13 cellular contexts compared by ENCODE assay signal in genomic region chr12:11702959-11703358, GRCh38. TPM values are rescaled to one million over a fixed set of nuclear protein-coding genes. Genes with fewer than 3 reads are reported as not detected.
DNase-seq lines count a peak whose midpoint lies in the region; ATAC-seq and TF ChIP-seq lines count a peak whose summit lies in the region.
"Had no signal": no experiment of that assay in that cellular context is flagged by ENCODE, and none has a peak within 500 bp of the region (broad histone marks: within the 10 kb centered on the region; RNA-seq: fewer than 3 reads in every experiment).

No MANE protein-coding gene starts in this region.

- no peaks in the 10 kb centered on the region for H3K36me3 ChIP-seq in ascending aorta
- no peaks in the 10 kb centered on the region for H3K36me3 ChIP-seq in right atrium auricular region

- H3K4me3 ChIP-seq in ascending aorta (no peak overlapping the region), right atrium auricular region (no peak overlapping the region)

- no peaks in the 10 kb centered on the region for H3K9me3 ChIP-seq in ascending aorta
- no peaks in the 10 kb centered on the region for H3K9me3 ChIP-seq in right atrium auricular region

- peak; percentile 42 for DNase-seq in GM10266 (ENCODE audit: extremely low spot score)
- DNase-seq in ascending aorta (ENCODE audit: low spot score in 2 of 2), result no peak
- no peak for DNase-seq in NCI-H524 (lab: John Stamatoyannopoulos, UW)
- no peak for DNase-seq in Right ventricle myocardium inferior (ENCODE audit: missing footprints)
- no peak for DNase-seq in right atrium auricular region (ENCODE audit: low spot score)
- DNase-seq: activated gamma-delta T cell, erythroblast, GF-D8, hypothalamus had no signal

- H3K4me1 ChIP-seq in ascending aorta (peaks cover 8 to 53% of the 10 kb centered on the region in 2 donors), right atrium auricular region (peaks cover 0 to 32% of the 10 kb centered on the region in 2 donors)

- H3K27ac ChIP-seq in ascending aorta, result peak overlapping the region; percentile 68 to 78
- H3K27ac ChIP-seq in right atrium auricular region, result no peak overlapping the region
- H3K27ac ChIP-seq: C4-2B, parathyroid adenoma had no signal

- intact Hi-C loops in ascending aorta (cut with DNase I), result no loop called here
- intact Hi-C loops in Right ventricle myocardium inferior (cut with DNase I), result no loop called here

- peak; percentile 71 for ATAC-seq in GM19043 (IDR thresholded peaks at IDR 0.05; ENCODE audit: low read depth, unreplicated experiment)
- peak; percentile 59 for ATAC-seq in HG03097 (IDR thresholded peaks at IDR 0.05; ENCODE audit: low FRiP score, unreplicated experiment)
- ATAC-seq in Right ventricle myocardium inferior, result no peak

- TF ChIP-seq CTCF in GM10266 (IDR thresholded peaks at IDR 0.05; ENCODE audit: control insufficient read depth, insufficient read depth, low read depth, missing control alignments) (peak; percentile 0), ascending aorta (IDR thresholded peaks at IDR 0.05) (no peak), right atrium auricular region (IDR thresholded peaks at IDR 0.05) (no peak)

- H3K27me3 ChIP-seq in ascending aorta (no peaks in the 10 kb centered on the region), right atrium auricular region (no peaks in the 10 kb centered on the region)

RNA-seq across cellular contexts. Expression of gene ETV6, which starts 53.5 kb away (rescaled TPM):
- 21.6 TPM for total RNA-seq in ascending aorta
- 15.2 TPM for total RNA-seq in Right ventricle myocardium inferior
- total RNA-seq in right atrium auricular region, result 1 to 10 TPM; 6.7 TPM

Comparison
In these comparisons a context has a peak if more than half of its experiments do, and no peak if none do; other contexts are left out.
1. H3K27ac ChIP-seq: peak in ascending aorta (2 of 2); none in right atrium auricular region (0 of 2).